In the genomic region with DNA sequence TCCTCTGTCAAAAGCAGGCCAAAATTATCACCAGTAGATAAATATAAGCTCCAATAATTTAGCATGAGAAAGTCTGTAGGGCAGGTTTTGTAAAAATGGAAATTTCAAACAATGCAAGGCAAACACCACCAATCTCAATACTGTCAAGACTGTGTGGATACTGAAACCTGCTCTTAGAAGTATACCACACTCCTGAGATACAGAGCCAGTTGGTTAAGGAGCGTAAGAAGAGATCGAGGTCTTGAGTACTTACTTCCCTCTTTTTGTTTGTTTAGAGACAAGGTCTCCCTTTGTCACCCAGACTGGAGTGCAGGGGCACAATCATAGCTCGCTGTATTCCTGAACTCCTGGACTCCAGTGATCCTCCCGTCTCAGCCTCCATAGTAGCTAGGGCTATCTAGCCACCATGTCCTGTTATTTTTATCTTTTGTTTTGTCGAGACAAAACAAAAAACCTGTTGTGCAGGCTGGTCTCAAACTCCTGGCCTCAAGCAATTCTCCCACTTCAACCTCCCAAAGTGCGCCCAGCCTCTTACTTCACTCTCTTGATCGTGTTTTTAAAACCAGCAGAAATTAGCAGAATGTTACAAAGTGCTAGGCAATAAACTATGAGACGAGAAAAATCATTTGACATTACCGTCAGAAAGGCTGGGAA, we compare ENCODE assay signal across 22 cellular contexts.
"Had no signal": no experiment of that assay in that cellular context is flagged by ENCODE, and none has a peak within 500 bp of the region (broad histone marks: within the 10 kb centered on the region; RNA-seq: fewer than 3 reads in every experiment).

No MANE protein-coding gene starts in this region.

- H3K9me3 ChIP-seq: ascending aorta, breast epithelium, prostate gland, tibial nerve had no signal

- H3K36me3 Mint-ChIP-seq: mesothelial cell of epicardium had no signal

- H3K4me1 ChIP-seq: ascending aorta, breast epithelium, prostate gland had no signal

- H3K27me3 ChIP-seq: ascending aorta, breast epithelium, tibial nerve had no signal

- H3K9me3 Mint-ChIP-seq: activated naive CD4-positive, alpha-beta T cell treated with anti-CD3 and anti-CD28 coated beads for 36 hours; activated T-helper 2 cell treated with anti-CD3 and anti-CD28 coated beads, Interferon-gamma antibody, Interleukin-2, Interleukin-4, amounts not matched to agents 10 μg/mL and 5 μg/mL and 100 μg/mL, durations not matched to agents 14 hours and 24 hours and 36 hours; dendritic cell treated with granulocyte-macrophage colony-stimulating factor and Interleukin-4, amounts not matched to agents 40 ng/mL and 50 ng/mL, for 4 days; effector memory CD8-positive, alpha-beta T cell; mesothelial cell of epicardium had no signal

- DNase-seq: activated CD4-positive, alpha-beta T cell treated with anti-CD3 and anti-CD28 coated beads, Interleukin-2, amount 50 U/mL, for 48 hours; activated CD4-positive, CD25-positive, alpha-beta regulatory T cell treated with anti-CD3 and anti-CD28 coated beads, Interleukin-2, amount 50 U/mL, for 72 hours; activated naive CD4-positive, alpha-beta T cell treated with anti-CD3 and anti-CD28 coated beads for 36 hours; activated T-cell treated with anti-CD3 and anti-CD28 coated beads, Interleukin-2, amount 50 U/mL, for 1 hour; effector memory CD8-positive, alpha-beta T cell; foreskin melanocyte; head of caudate nucleus; left cardiac atrium; right cardiac atrium; small intestine; stimulated activated CD4-positive, alpha-beta T cell treated with anti-CD3 and anti-CD28 coated beads, Interleukin-4, amount 100 ng/mL, for 24 hours; stimulated activated naive CD4-positive, alpha-beta T cell; substantia nigra had no signal

- H3K4me3 Mint-ChIP-seq: activated naive CD4-positive, alpha-beta T cell treated with anti-CD3 and anti-CD28 coated beads for 36 hours; dendritic cell treated with granulocyte-macrophage colony-stimulating factor and Interleukin-4, amounts not matched to agents 40 ng/mL and 50 ng/mL, for 4 days; effector memory CD8-positive, alpha-beta T cell; mesothelial cell of epicardium had no signal

- H3K4me3 ChIP-seq: ascending aorta, breast epithelium, lung, prostate gland, tibial nerve had no signal

- H3K27me3 Mint-ChIP-seq: dendritic cell treated with granulocyte-macrophage colony-stimulating factor and Interleukin-4, amounts not matched to agents 40 ng/mL and 50 ng/mL, for 4 days had no signal

- H3K27ac Mint-ChIP-seq: activated naive CD4-positive, alpha-beta T cell treated with anti-CD3 and anti-CD28 coated beads for 36 hours; activated T-helper 2 cell treated with anti-CD3 and anti-CD28 coated beads, Interferon-gamma antibody, Interleukin-2, Interleukin-4, amounts not matched to agents 10 μg/mL and 5 μg/mL and 100 μg/mL, durations not matched to agents 14 hours and 24 hours and 36 hours; dendritic cell treated with granulocyte-macrophage colony-stimulating factor and Interleukin-4, amounts not matched to agents 40 ng/mL and 50 ng/mL, for 4 days; effector memory CD8-positive, alpha-beta T cell; mesothelial cell of epicardium had no signal

- H3K36me3 ChIP-seq: ascending aorta, breast epithelium, prostate gland, tibial nerve had no signal

- ATAC-seq: effector memory CD8-positive, alpha-beta T cell; left cardiac atrium; right cardiac atrium had no signal

- H3K27ac ChIP-seq: ascending aorta, breast epithelium, epithelial cell of prostate, prostate gland, tibial nerve had no signal
